Comparison of ENCODE assay signal across 8 cellular contexts in genomic region chr4:41214158-41215146, GRCh38. TPM values are rescaled to one million over a fixed set of nuclear protein-coding genes. Genes with fewer than 3 reads are reported as not detected.
DNase-seq lines count a peak whose midpoint lies in the region; ATAC-seq and TF ChIP-seq lines count a peak whose summit lies in the region.

Gene APBB2 (minus strand): TSS chr4:41214542. CDS start chr4:41033254, 181,288 bp downstream.

- intact Hi-C loops in left cardiac atrium (cut with DNase I) = loop anchor here (5.0 to 10.0 kb wide), 5 partner anchors 57 to 470 kb away; partner anchors contain the start of gene NSUN7 (in 1 of the 2)

- peaks cover 22% of the 10 kb centered on the region for H3K79me1 ChIP-seq in trophoblast cell (ENCODE audit: low read length)

- H3K36me3 ChIP-seq in H7 (replicated peaks; ENCODE audit: control insufficient read depth, insufficient read depth, low read length) (no peaks in the 10 kb centered on the region), trophoblast cell (ENCODE audit: control insufficient read depth in 1 of 2, insufficient read depth in 2 of 2, low read length in 2 of 2) (peaks cover 0 to 2% of the 10 kb centered on the region in 2 experiments)

- WGBS in trophoblast cell (ENCODE audit: extremely low coverage, insufficient coverage, insufficient read length) = no CpG with 5 or more reads among the region's 75 CpGs

- peak within 1 kb of the TSS; percentile 85 for H3K4me2 ChIP-seq in trophoblast cell (ENCODE audit: low read length)

- peak within 1 kb of the TSS; percentile 66 for H4K12ac ChIP-seq in trophoblast cell (ENCODE audit: low read depth, low read length)

- peak within 1 kb of the TSS; percentile 70 for H2BK12ac ChIP-seq in trophoblast cell (ENCODE audit: low read length)

- H3K4me3 ChIP-seq in H7 (ENCODE audit: insufficient read depth, low read depth, low read length) (peak within 1 kb of the TSS; percentile 91), trophoblast cell (ENCODE audit: low read depth, low read length) (peak within 1 kb of the TSS; percentile 91)

- peak; percentile 93 to 94 for ATAC-seq in left cardiac atrium

- peak within 1 kb of the TSS; percentile 86 for H4K91ac ChIP-seq in trophoblast cell (ENCODE audit: low read depth, low read length)

- POLR2A ChIA-PET in GM10248 (lab: Yijun Ruan, JAX) = no interaction called here
- POLR2A ChIA-PET in RWPE1 (lab: Yijun Ruan, JAX; ENCODE audit: low non-redundant PET) = interaction anchor here (0.6 kb wide), 2 partner anchors 451 to 637 kb away, joined by 3 read pairs; no protein-coding TSS in a partner anchor

- peak within 1 kb of the TSS; percentile 94 for H3K18ac ChIP-seq in trophoblast cell (ENCODE audit: low read length)

- H2BK5ac ChIP-seq in trophoblast cell (ENCODE audit: low read depth, low read length, poor library complexity) = peak within 1 kb of the TSS; percentile 81

- peak within 1 kb of the TSS; percentile 98 for H3K9ac ChIP-seq in trophoblast cell (ENCODE audit: low read length)

- no peaks in the 10 kb centered on the region for H3K9me3 ChIP-seq in trophoblast cell (ENCODE audit: insufficient read depth, low read depth, low read length)

- H4K8ac ChIP-seq in trophoblast cell (ENCODE audit: low read depth, low read length) = peak within 1 kb of the TSS; percentile 90

- H2AK5ac ChIP-seq in trophoblast cell (ENCODE audit: low read length) = peak within 1 kb of the TSS; percentile 81

- no peak within 1 kb of the TSS for H3K23ac ChIP-seq in trophoblast cell (ENCODE audit: low read length)

- H3K4ac ChIP-seq in trophoblast cell (ENCODE audit: low read depth, low read length) = peak within 1 kb of the TSS; percentile 60

- H3K27me3 ChIP-seq in H7 (ENCODE audit: control insufficient read depth, insufficient read depth, low read length) (peaks cover 6% of the 10 kb centered on the region; the same call in 1 of the 2 replicates), trophoblast cell (ENCODE audit: insufficient read depth, low read length) (no peaks in the 10 kb centered on the region)

- H2BK120ac ChIP-seq in trophoblast cell (ENCODE audit: insufficient read depth, low read length, poor library complexity) = peak within 1 kb of the TSS; percentile 92

- peaks cover 4 to 9% of the 10 kb centered on the region in 2 experiments for H3K4me1 ChIP-seq in trophoblast cell (ENCODE audit: control insufficient read depth in 1 of 2, insufficient read depth in 2 of 2, low read length in 2 of 2)

- DNase-seq in GM10248 (ENCODE audit: extremely low spot score) (peak; percentile 86), H7 (peak; percentile 98), LoVo (ENCODE audit: low spot score) (peak; percentile 95), RWPE1 (ENCODE audit: low spot score) (peak; percentile 97), left cardiac atrium (peak; percentile 96), trophoblast cell (peak; percentile 97 to 99), activated gamma-delta T cell (lab: John Stamatoyannopoulos, UW) (no peak)

- CTCF ChIA-PET in GM10248 (lab: Yijun Ruan, JAX) (interaction anchor here (0.7 to 9.2 kb wide), 9 partner anchors 9 to 289 kb away, joined by 3 to 85 read pairs (median 3); no protein-coding TSS in a partner anchor), RWPE1 (lab: Yijun Ruan, JAX) (interaction anchor here (0.6 to 2.7 kb wide), 17 partner anchors 9 to 660 kb away, joined by 3 to 14 read pairs (median 3); no protein-coding TSS in a partner anchor)

- peak; percentile 72 for TF ChIP-seq CTCF in GM10248 (IDR thresholded peaks at IDR 0.05; ENCODE audit: control extremely low read depth, extremely low read depth, low read depth, missing control alignments)
- peak; percentile 92 for TF ChIP-seq CTCF in RWPE1 (conservative IDR thresholded peaks at IDR 0.05; ENCODE audit: low read depth)

- H3K79me2 ChIP-seq in trophoblast cell (ENCODE audit: control insufficient read depth, insufficient read depth, low read length, poor library complexity) = peaks cover 22% of the 10 kb centered on the region

- H3K14ac ChIP-seq in trophoblast cell (ENCODE audit: low read length) = peak within 1 kb of the TSS; percentile 95

- peak within 1 kb of the TSS; percentile 79 for H2AFZ ChIP-seq in trophoblast cell (ENCODE audit: insufficient read depth, low read length, poor library complexity)

- H3K27ac ChIP-seq in RWPE1 (peak within 1 kb of the TSS; percentile 93), angular gyrus (ENCODE audit: low read depth, low read length) (peak within 1 kb of the TSS; percentile 66), trophoblast cell (ENCODE audit: low read depth, low read length) (peak within 1 kb of the TSS; percentile 91)

RNA-seq across cellular contexts. Expression of gene APBB2, which starts in this region (rescaled TPM):
- total RNA-seq in H7 (2014; rRNA removed; shearing (Covaris generic)) = 33.4 and 33.9 TPM in 2 replicates
- 10 to 100 TPM; 53.0 to 56.5 TPM for total RNA-seq in left cardiac atrium
- 41.4 and 45.0 TPM in 2 replicates for polyA plus RNA-seq in trophoblast cell (2013)
